ENCODE assay signal across 9 cellular contexts in the genomic region with DNA sequence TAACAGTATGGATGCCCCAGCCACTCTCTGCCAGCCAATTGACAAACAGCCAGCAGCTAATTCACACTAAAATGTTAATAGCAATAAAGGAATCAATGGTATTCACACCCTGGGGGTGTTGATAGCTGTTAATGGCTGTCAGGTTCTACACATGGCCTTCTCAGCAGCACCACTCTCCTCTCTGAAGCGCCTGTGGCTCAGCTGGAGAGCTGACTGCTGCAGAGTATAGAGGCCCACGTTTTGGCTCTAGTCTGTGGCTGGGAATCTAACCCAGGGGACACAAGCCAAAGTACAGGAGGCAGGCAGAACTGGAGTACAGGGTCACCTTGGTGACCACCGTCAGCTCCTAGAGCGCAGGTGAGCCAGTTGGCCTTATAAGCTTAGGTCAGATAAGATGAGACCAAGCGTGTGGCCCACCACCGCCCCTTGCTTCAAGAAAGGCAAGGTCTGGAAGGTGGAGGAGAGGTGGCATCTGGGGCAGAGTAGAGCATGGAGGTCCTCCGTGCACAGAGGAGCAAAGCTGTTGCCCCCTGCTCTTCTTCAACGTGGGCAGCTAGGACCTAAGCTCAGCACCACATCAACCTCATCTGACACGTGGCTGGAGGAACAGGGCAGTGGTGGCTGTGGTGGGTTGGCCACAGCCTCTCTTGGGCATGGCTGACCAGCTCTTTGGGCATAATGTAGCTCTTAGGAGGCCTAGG. TPM values are rescaled to one million over a fixed set of nuclear protein-coding genes. Genes with fewer than 3 reads are reported as not detected.
DNase-seq lines count a peak whose midpoint lies in the region; ATAC-seq and TF ChIP-seq lines count a peak whose summit lies in the region.
"Had no signal": no experiment of that assay in that cellular context is flagged by ENCODE, and none has a peak within 500 bp of the region (broad histone marks: within the 10 kb centered on the region; RNA-seq: fewer than 3 reads in every experiment).

No MANE protein-coding gene starts in this region.

- DNase-seq in Peyer's patch, result peak in 1 of 3 donors; percentile 41
- peak; percentile 54 for DNase-seq in activated naive CD8-positive, alpha-beta T cell treated with anti-CD3 and anti-CD28 coated beads, Interleukin-2, amount 10 ng/mL, durations not matched to agents 7 days and 5 days
- no peak for DNase-seq in lower lobe of right lung
- DNase-seq in D341Med (ENCODE audit: low spot score), result no peak
- no peak for DNase-seq in NCI-H146 treated with DMSO at 0.1 percent for 48 hours (lab: John Stamatoyannopoulos, UW; ENCODE audit: unreplicated experiment)
- DNase-seq in NOMO-1 treated with DMSO at 0.1 percent for 48 hours (lab: John Stamatoyannopoulos, UW; ENCODE audit: unreplicated experiment), result no peak

- H3K36me3 Mint-ChIP-seq in activated naive CD8-positive, alpha-beta T cell treated with anti-CD3 and anti-CD28 coated beads, Interleukin-2, amount 10 ng/mL, durations not matched to agents 7 days and 5 days, result no peaks in the 10 kb centered on the region

- H3K9me3 ChIP-seq in Peyer's patch (no peaks in the 10 kb centered on the region), lower lobe of right lung (no peaks in the 10 kb centered on the region), stomach smooth muscle (ENCODE audit: control insufficient read depth in 2 of 2, low read length in 2 of 2) (no peaks in the 10 kb centered on the region)

- H3K4me3 ChIP-seq in Peyer's patch (no peak overlapping the region), lower lobe of right lung (no peak overlapping the region), stomach smooth muscle (ENCODE audit: low read length in 2 of 2) (no peak overlapping the region)

- no peaks in the 10 kb centered on the region for H3K36me3 ChIP-seq in Peyer's patch
- H3K36me3 ChIP-seq in lower lobe of right lung, result no peaks in the 10 kb centered on the region
- H3K36me3 ChIP-seq in stomach smooth muscle (ENCODE audit: control insufficient read depth in 2 of 2, insufficient read depth in 2 of 2, low read length in 2 of 2), result no peaks in the 10 kb centered on the region

- H3K4me1 Mint-ChIP-seq in activated naive CD8-positive, alpha-beta T cell treated with anti-CD3 and anti-CD28 coated beads, Interleukin-2, amount 10 ng/mL, durations not matched to agents 7 days and 5 days, result peaks cover 73% of the 10 kb centered on the region

- TF ChIP-seq CTCF in Peyer's patch (IDR thresholded peaks at IDR 0.05), result no peak
- no peak for TF ChIP-seq CTCF in lower lobe of right lung (IDR thresholded peaks at IDR 0.05)

- H3K27ac Mint-ChIP-seq in activated naive CD8-positive, alpha-beta T cell treated with anti-CD3 and anti-CD28 coated beads, Interleukin-2, amount 10 ng/mL, durations not matched to agents 7 days and 5 days, result peak overlapping the region; percentile 86

- H3K9me3 Mint-ChIP-seq in activated naive CD8-positive, alpha-beta T cell treated with anti-CD3 and anti-CD28 coated beads, Interleukin-2, amount 10 ng/mL, durations not matched to agents 7 days and 5 days, result no peaks in the 10 kb centered on the region
- H3K9me3 Mint-ChIP-seq: endodermal cell had no signal

- peak overlapping the region in 1 of 2 donors; percentile 23 for H3K9ac ChIP-seq in stomach smooth muscle (ENCODE audit: low read length in 2 of 2)

- POLR2A ChIA-PET in activated naive CD8-positive, alpha-beta T cell treated with anti-CD3 and anti-CD28 coated beads, Interleukin-2, amount 10 ng/mL, durations not matched to agents 7 days and 5 days (lab: Charles Lee), result interaction anchor here (0.8 to 28.0 kb wide), 19 partner anchors 15 to 285 kb away, joined by 3 to 579 read pairs (median 4); a partner anchor contains a TSS

- peaks cover 2% of the 10 kb centered on the region for H3K27me3 Mint-ChIP-seq in activated naive CD8-positive, alpha-beta T cell treated with anti-CD3 and anti-CD28 coated beads, Interleukin-2, amount 10 ng/mL, durations not matched to agents 7 days and 5 days

- H3K4me1 ChIP-seq in Peyer's patch (peaks cover 0 to 39% (median 34%) of the 10 kb centered on the region in 4 donors), lower lobe of right lung (peaks cover 91% of the 10 kb centered on the region), stomach smooth muscle (ENCODE audit: control insufficient read depth, insufficient read depth, low read length) (peaks cover 75% of the 10 kb centered on the region)

- intact Hi-C loops in lower lobe of right lung (cut with DNase I), result no loop called here

- H3K27ac ChIP-seq in Peyer's patch, result peak overlapping the region; percentile 53 to 91 (median 76)
- H3K27ac ChIP-seq in lower lobe of right lung, result peak overlapping the region; percentile 66
- H3K27ac ChIP-seq in stomach smooth muscle (ENCODE audit: low read length), result peak overlapping the region; percentile 98

- peak overlapping the region; percentile 63 for H3K4me3 Mint-ChIP-seq in activated naive CD8-positive, alpha-beta T cell treated with anti-CD3 and anti-CD28 coated beads, Interleukin-2, amount 10 ng/mL, durations not matched to agents 7 days and 5 days
- H3K4me3 Mint-ChIP-seq: endodermal cell had no signal

- ATAC-seq in activated naive CD8-positive, alpha-beta T cell treated with anti-CD3 and anti-CD28 coated beads, Interleukin-2, amount 10 ng/mL, durations not matched to agents 7 days and 5 days (ENCODE audit: low read depth), result no peak
- no peak for ATAC-seq in lower lobe of right lung

- H3K27me3 ChIP-seq in Peyer's patch (no peaks in the 10 kb centered on the region), lower lobe of right lung (ENCODE audit: low read depth) (no peaks in the 10 kb centered on the region), stomach smooth muscle (ENCODE audit: control insufficient read depth in 1 of 2, insufficient read depth in 2 of 2, low read length in 2 of 2) (no peaks in the 10 kb centered on the region)

- TF ChIP-seq POLR2A in Peyer's patch (IDR thresholded peaks at IDR 0.05), result no peak

RNA-seq across cellular contexts. Expression of a gene that starts 25.4 kb away (rescaled TPM):
- 10 to 100 TPM in 1 of 4 donors, 1 to 10 TPM in 1, not detected in 2; 3.1 to 22.3 TPM for total RNA-seq in Peyer's patch
- total RNA-seq in activated naive CD8-positive, alpha-beta T cell treated with anti-CD3 and anti-CD28 coated beads, Interleukin-2, amount 10 ng/mL, durations not matched to agents 7 days and 5 days, result 100 to 1,000 TPM; 231 to 238 TPM
- total RNA-seq in lower lobe of right lung, result 2.2 TPM
- total RNA-seq: renal cortical epithelial cell had no signal

RNA-seq across cellular contexts. Expression of a gene that starts 38.4 kb away (rescaled TPM):
- total RNA-seq in Peyer's patch, result 1 to 10 TPM in 3 of 4 donors, under 1 TPM in 1; 0.54 to 2.5 (median 1.7) TPM
- total RNA-seq in activated naive CD8-positive, alpha-beta T cell treated with anti-CD3 and anti-CD28 coated beads, Interleukin-2, amount 10 ng/mL, durations not matched to agents 7 days and 5 days, result 1 to 10 TPM; 9.0 to 9.7 TPM
- 0.68 TPM for total RNA-seq in lower lobe of right lung

Comparison
In these comparisons a context has a peak if more than half of its experiments do, and no peak if none do; other contexts are left out.
1. RNA of a gene that starts 25.4 kb away (total RNA-seq): 231 to 238 TPM in activated naive CD8-positive, alpha-beta T cell treated with anti-CD3 and anti-CD28 coated beads, Interleukin-2, amount 10 ng/mL, durations not matched to agents 7 days and 5 days; 3.1 to 22.3 TPM in Peyer's patch and 2.2 TPM in lower lobe of right lung (single experiment); every median in the first group is over 4 times any median in the second.
2. Peak in every context shown above with its lines, with median percentiles within 50 percentile points of each other: H3K27ac ChIP-seq.